Comparison of ENCODE assay signal across 14 cellular contexts in genomic region chr1:197908695-197909336, GRCh38. TPM values are rescaled to one million over a fixed set of nuclear protein-coding genes. Genes with fewer than 3 reads are reported as not detected.
DNase-seq lines count a peak whose midpoint lies in the region; ATAC-seq, FAIRE-seq and TF ChIP-seq lines count a peak whose summit lies in the region.
"Had no signal": no experiment of that assay in that cellular context is flagged by ENCODE, and none has a peak within 500 bp of the region (broad histone marks: within the 10 kb centered on the region; RNA-seq: fewer than 3 reads in every experiment).

No MANE protein-coding gene starts in this region.

- H3K9ac ChIP-seq in H1 (replicated peaks in 1 of 4; ENCODE audit: extremely low read depth in 1 of 4, low read depth in 3 of 4, low read length in 3 of 4), result no peak overlapping the region
- H3K9ac ChIP-seq: BLaER1 treated with 17β-estradiol and CSF1 and Interleukin-3, amounts not matched to agents 10 nM and 100 nM had no signal

- no peak overlapping the region for H4K91ac ChIP-seq in H1 (replicated peaks; ENCODE audit: insufficient read length, low read length)

- no peak overlapping the region for H3K18ac ChIP-seq in H1 (ENCODE audit: extremely low read depth, low read length)

- H3K56ac ChIP-seq in H1 (replicated peaks; ENCODE audit: insufficient read length, low read depth, low read length), result no peak overlapping the region

- H3K27ac ChIP-seq in H1 (ENCODE audit: low read depth, low read length), result no peak overlapping the region
- H3K27ac ChIP-seq: BLaER1 treated with 17β-estradiol and CSF1 and Interleukin-3, amounts not matched to agents 10 nM and 100 nM; colonic mucosa had no signal

- no peaks in the 10 kb centered on the region for H3K9me3 ChIP-seq in H1 (ENCODE audit: insufficient read depth in 2 of 2, low read depth in 1 of 2, low read length in 1 of 2)
- H3K9me3 ChIP-seq: colonic mucosa had no signal

- TF ChIP-seq EP300 in H1 (IDR thresholded peaks at IDR 0.05; ENCODE audit: borderline replicate concordance in 1 of 2, low read depth in 2 of 2, low read length in 2 of 2), result no peak

- peaks cover 64% of the 10 kb centered on the region for H3K4me1 Mint-ChIP-seq in activated T-cell treated with anti-CD3 and anti-CD28 coated beads, Interleukin-2, amount 50 U/mL, for 72 hours (ENCODE audit: low read depth)
- peaks cover 46% of the 10 kb centered on the region for H3K4me1 Mint-ChIP-seq in stimulated activated naive CD8-positive, alpha-beta T cell treated with anti-CD3 and anti-CD28 coated beads, Interleukin-15, Interleukin-2, amounts not matched to agents 100 ng/mL and 50 ng/mL, for 24 hours (ENCODE audit: low read depth)

- 0 out of 8 replicates have a peak overlapping the region, but pooled peaks of 1 of the 4 experiments have one; percentile 12 for H3K4me3 ChIP-seq in H1 (ENCODE audit: extremely low read depth in 1 of 4, insufficient read depth in 2 of 4, low read depth in 3 of 4, low read length in 4 of 4)
- H3K4me3 ChIP-seq: BLaER1 treated with 17β-estradiol and CSF1 and Interleukin-3, amounts not matched to agents 10 nM and 100 nM; colonic mucosa had no signal

- no peaks in the 10 kb centered on the region for H3K79me1 ChIP-seq in H1 (ENCODE audit: low read depth, low read length)

- no peak for FAIRE-seq in H1 (lab: Jason Lieb, UNC)
- FAIRE-seq: small intestine had no signal

- H3K4ac ChIP-seq in H1 (replicated peaks; ENCODE audit: insufficient read length, low read depth, low read length), result no peak overlapping the region

- H2BK5ac ChIP-seq in H1 (ENCODE audit: low read depth, low read length), result no peak overlapping the region

- ATAC-seq in activated T-cell treated with anti-CD3 and anti-CD28 coated beads, Interleukin-2, amount 50 U/mL, for 72 hours (replicated peaks in 1 of 2), result peak in 1 of 2 donors; percentile 21
- ATAC-seq in HG03139 (IDR thresholded peaks at IDR 0.05; ENCODE audit: unreplicated experiment), result no peak
- ATAC-seq: Panc1 had no signal

- H4K8ac ChIP-seq in H1 (ENCODE audit: extremely low read depth, insufficient read depth, low read length), result no peak overlapping the region

- no peak overlapping the region for H2AK5ac ChIP-seq in H1 (ENCODE audit: low read depth, low read length)

- H3K14ac ChIP-seq in H1 (ENCODE audit: insufficient read length), result no peak overlapping the region

- no peak overlapping the region for H2BK12ac ChIP-seq in H1 (ENCODE audit: low read depth, low read length)

- H3K36me3 ChIP-seq in H1 (ENCODE audit: control insufficient read depth in 2 of 4, insufficient read depth in 4 of 4, low read length in 3 of 4), result no peaks in the 10 kb centered on the region
- H3K36me3 ChIP-seq: BLaER1 treated with 17β-estradiol and CSF1 and Interleukin-3, amounts not matched to agents 10 nM and 100 nM; colonic mucosa had no signal

- POLR2A ChIA-PET in H1 (lab: Charles Lee; ENCODE audit: partially characterized antibody), result interaction anchor here (3.7 kb wide), 1 partner anchor 9 kb away, joined by 15 read pairs; no protein-coding TSS in a partner anchor

- no peak for DNase-seq in activated T-cell treated with anti-CD3 and anti-CD28 coated beads, Interleukin-2, amount 50 U/mL, for 72 hours
- no peak for DNase-seq in activated T-cell treated with anti-CD3 and anti-CD28 coated beads, Interleukin-2, amount 50 U/mL, for 1 hour
- peak; percentile 43 for DNase-seq in NCI-H69 (lab: John Stamatoyannopoulos, UW)
- DNase-seq in H1 (ENCODE audit: low read depth in 1 of 2, low spot score in 2 of 2), result peak in 1 of 2 experiments; percentile 55
- DNase-seq in islet precursor cell, result no peak
- DNase-seq in stimulated activated CD8-positive, alpha-beta memory T cell treated with anti-CD3 and anti-CD28 coated beads, Interleukin-4, amount 100 ng/mL, for 48 hours, result no peak
- DNase-seq: activated naive CD4-positive, alpha-beta T cell treated with Interleukin-2 at 50 U/mL for 16 hours; colonic mucosa; small intestine had no signal

- no peak overlapping the region for H3K27ac Mint-ChIP-seq in activated T-cell treated with anti-CD3 and anti-CD28 coated beads, Interleukin-2, amount 50 U/mL, for 72 hours
- no peak overlapping the region for H3K27ac Mint-ChIP-seq in stimulated activated naive CD8-positive, alpha-beta T cell treated with anti-CD3 and anti-CD28 coated beads, Interleukin-15, Interleukin-2, amounts not matched to agents 100 ng/mL and 50 ng/mL, for 24 hours

- no peaks in the 10 kb centered on the region for H3K9me3 Mint-ChIP-seq in activated T-cell treated with anti-CD3 and anti-CD28 coated beads, Interleukin-2, amount 50 U/mL, for 72 hours
- no peaks in the 10 kb centered on the region for H3K9me3 Mint-ChIP-seq in stimulated activated naive CD8-positive, alpha-beta T cell treated with anti-CD3 and anti-CD28 coated beads, Interleukin-15, Interleukin-2, amounts not matched to agents 100 ng/mL and 50 ng/mL, for 24 hours

- peak overlapping the region; percentile 67 to 79 for H3K4me3 Mint-ChIP-seq in activated T-cell treated with anti-CD3 and anti-CD28 coated beads, Interleukin-2, amount 50 U/mL, for 72 hours
- peak overlapping the region; percentile 42 for H3K4me3 Mint-ChIP-seq in stimulated activated naive CD8-positive, alpha-beta T cell treated with anti-CD3 and anti-CD28 coated beads, Interleukin-15, Interleukin-2, amounts not matched to agents 100 ng/mL and 50 ng/mL, for 24 hours

- TF ChIP-seq RAD21 in H1 (IDR thresholded peaks at IDR 0.05 in 1 of 2, conservative IDR thresholded peaks at IDR 0.05 in 1 of 2; ENCODE audit: low read depth in 2 of 2, low read length in 2 of 2), result no peak

- H2AFZ ChIP-seq in H1 (ENCODE audit: low read length), result no peak overlapping the region

- WGBS in H1 (ENCODE audit: extremely low coverage in 1 of 2, insufficient coverage in 1 of 2, insufficient read length in 1 of 2, insufficient replicate concordance in 2 of 2, low coverage in 1 of 2, low lambda C conversion rate in 2 of 2, missing lambda C conversion rate in 1 of 2), 2 experiments, result 3% methylated on average over 15 of the region's 15 CpGs; no CpG with 5 or more reads in 1 of the 2 experiments

- no peak overlapping the region for H2BK120ac ChIP-seq in H1 (replicated peaks; ENCODE audit: low read depth, low read length)

- H4K20me1 ChIP-seq in H1 (replicated peaks in 1 of 2; ENCODE audit: control insufficient read depth in 1 of 2, insufficient read depth in 2 of 2, low read length in 2 of 2), result peaks cover 11 to 22% of the 10 kb centered on the region in 2 experiments

- H3K23me2 ChIP-seq in H1 (ENCODE audit: low read depth, low read length), result peaks cover 2% of the 10 kb centered on the region; the same call in 1 of the 2 replicates

- peaks cover 99% of the 10 kb centered on the region for H3K27me3 Mint-ChIP-seq in activated T-cell treated with anti-CD3 and anti-CD28 coated beads, Interleukin-2, amount 50 U/mL, for 72 hours (ENCODE audit: low read depth)
- peaks cover 98% of the 10 kb centered on the region for H3K27me3 Mint-ChIP-seq in stimulated activated naive CD8-positive, alpha-beta T cell treated with anti-CD3 and anti-CD28 coated beads, Interleukin-15, Interleukin-2, amounts not matched to agents 100 ng/mL and 50 ng/mL, for 24 hours

- H3K79me2 ChIP-seq in H1 (ENCODE audit: control insufficient read depth in 1 of 2, insufficient read depth in 2 of 2, low read length in 2 of 2), result no peaks in the 10 kb centered on the region

- H3K4me2 ChIP-seq in H1 (ENCODE audit: insufficient read depth in 1 of 2, low read depth in 2 of 2, low read length in 2 of 2), result peak overlapping the region; percentile 3 to 35; a peak in 2 of 4 replicates

- H4K5ac ChIP-seq in H1 (ENCODE audit: insufficient read length, low read depth, low read length), result no peak overlapping the region

- H2BK20ac ChIP-seq in H1 (ENCODE audit: low read length), result no peak overlapping the region

- H3K4me1 ChIP-seq in H1 (replicated peaks in 1 of 4; ENCODE audit: control insufficient read depth in 3 of 4, insufficient read depth in 4 of 4, low read length in 3 of 4), result peaks cover 8 to 36% (median 19%) of the 10 kb centered on the region in 4 experiments
- H3K4me1 ChIP-seq: BLaER1 treated with 17β-estradiol and CSF1 and Interleukin-3, amounts not matched to agents 10 nM and 100 nM had no signal

- CTCF ChIA-PET in H1 (lab: Charles Lee; ENCODE audit: partially characterized antibody), result interaction anchor here (0.9 to 7.0 kb wide), 8 partner anchors 7 to 389 kb away, joined by 3 to 112 read pairs (median 4); partner anchors contain the start of gene LHX9

- TF ChIP-seq POLR2A in H1 (IDR thresholded peaks at IDR 0.05; ENCODE audit: control extremely low read depth in 1 of 2, low read depth in 2 of 2, low read length in 2 of 2), result no peak

- no peak for TF ChIP-seq CTCF in H1 (IDR thresholded peaks at IDR 0.05; ENCODE audit: control extremely low read depth in 1 of 3, insufficient read depth in 1 of 3, low read depth in 1 of 3, low read length in 3 of 3)

- peaks cover 85 to 100% (median 95%) of the 10 kb centered on the region in 4 experiments for H3K27me3 ChIP-seq in H1 (replicated peaks in 1 of 4; ENCODE audit: control insufficient read depth in 3 of 4, extremely low read depth in 1 of 4, insufficient read depth in 3 of 4, low read length in 3 of 4)

- H2BK15ac ChIP-seq in H1 (ENCODE audit: low read length), result no peak overlapping the region

- no peaks in the 10 kb centered on the region for H3K36me3 Mint-ChIP-seq in activated T-cell treated with anti-CD3 and anti-CD28 coated beads, Interleukin-2, amount 50 U/mL, for 72 hours (ENCODE audit: insufficient read depth in 2 of 2)
- no peaks in the 10 kb centered on the region for H3K36me3 Mint-ChIP-seq in stimulated activated naive CD8-positive, alpha-beta T cell treated with anti-CD3 and anti-CD28 coated beads, Interleukin-15, Interleukin-2, amounts not matched to agents 100 ng/mL and 50 ng/mL, for 24 hours (ENCODE audit: low read depth)

- no peak overlapping the region for H3K23ac ChIP-seq in H1 (ENCODE audit: insufficient read length)

RNA-seq across cellular contexts. Expression of gene C1orf53, which starts 6.4 kb away (rescaled TPM):
- total RNA-seq in activated T-cell treated with anti-CD3 and anti-CD28 coated beads, Interleukin-2, amount 50 U/mL, for 72 hours, result not detected
- total RNA-seq in H1 (2021; fragmentation: NEBNext Ultra II Directional; extraction: Animal tissue kit (Norgen Biotek cat#: 25700)), result 0.56 and 0.80 TPM in 2 replicates
- polyA plus RNA-seq in H1 (2011; rRNA removed), result 1.3 and 1.8 TPM in 2 replicates
- 1.2 TPM for polyA plus RNA-seq in H1 (2011; cell fraction: cytosol; rRNA removed)
- polyA plus RNA-seq in H1 (2011; cell fraction: nucleus; rRNA removed), result 0.91 TPM
- 0.92 to 1.1 TPM (median 0.95 TPM) in 3 of 4 replicates, not detected in the other for polyA plus RNA-seq in H1 (2012, experiment 1 of 2)
- polyA plus RNA-seq in H1 (2012, experiment 2 of 2), result 2.7 TPM
- 1.8 TPM for polyA plus RNA-seq in H1 (2013, experiment 1 of 2)
- polyA plus RNA-seq in H1 (2013, experiment 2 of 2), result 1.4 TPM
- polyA minus RNA-seq in H1 (2011; rRNA and poly(A)+ RNA removed), result 0.63 TPM in 1 of 2 replicates, not detected in the other
- polyA minus RNA-seq in H1 (2011; cell fraction: cytosol; rRNA and poly(A)+ RNA removed), result not detected
- polyA minus RNA-seq in H1 (2011; cell fraction: nucleus; rRNA and poly(A)+ RNA removed), result not detected

RNA-seq across cellular contexts. Expression of gene LHX9, which starts 8.4 kb away (rescaled TPM):
- under 1 TPM in 1 of 2 donors, not detected in 1; 0.02 TPM for total RNA-seq in activated T-cell treated with anti-CD3 and anti-CD28 coated beads, Interleukin-2, amount 50 U/mL, for 72 hours
- total RNA-seq in H1 (2021; fragmentation: NEBNext Ultra II Directional; extraction: Animal tissue kit (Norgen Biotek cat#: 25700)), result not detected in 2 replicates
- not detected in 2 replicates for polyA plus RNA-seq in H1 (2011; rRNA removed)
- polyA plus RNA-seq in H1 (2011; cell fraction: cytosol; rRNA removed), result not detected
- not detected for polyA plus RNA-seq in H1 (2011; cell fraction: nucleus; rRNA removed)
- not detected in 4 replicates for polyA plus RNA-seq in H1 (2012, experiment 1 of 2)
- not detected for polyA plus RNA-seq in H1 (2012, experiment 2 of 2)
- polyA plus RNA-seq in H1 (2013, experiment 1 of 2), result under 0.01 TPM
- polyA plus RNA-seq in H1 (2013, experiment 2 of 2), result 0.02 TPM
- not detected in 2 replicates for polyA minus RNA-seq in H1 (2011; rRNA and poly(A)+ RNA removed)
- polyA minus RNA-seq in H1 (2011; cell fraction: cytosol; rRNA and poly(A)+ RNA removed), result not detected
- not detected for polyA minus RNA-seq in H1 (2011; cell fraction: nucleus; rRNA and poly(A)+ RNA removed)
- total RNA-seq: fibroblast of lung had no signal
- polyA plus RNA-seq: fibroblast of lung had no signal
